Comparison of ENCODE assay signal across 23 cellular contexts in the genomic region with DNA sequence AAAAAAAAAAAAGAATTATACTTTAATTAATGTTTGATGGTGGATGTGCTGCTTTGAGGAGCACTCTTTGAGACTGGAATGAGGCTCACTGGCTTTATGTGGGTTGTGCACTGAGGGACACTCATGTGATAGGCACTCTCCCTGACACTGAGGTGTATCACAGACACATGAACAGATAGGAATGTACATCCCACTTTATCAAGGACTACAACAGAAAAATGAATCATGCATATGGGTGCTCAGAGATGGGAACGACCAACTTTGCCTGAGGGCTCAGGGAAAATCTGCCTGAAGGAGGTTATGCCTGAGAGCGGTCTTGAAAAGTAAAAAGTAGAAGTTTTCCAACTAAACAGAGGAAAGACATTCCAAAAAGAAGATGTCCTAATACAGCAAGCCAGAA.
A peak's percentile ranks its signal among the peaks of the same experiment; 100 is the strongest.
DNase-seq lines count a peak whose midpoint lies in the region; TF ChIP-seq lines count a peak whose summit lies in the region.
"Had no signal": no experiment of that assay in that cellular context is flagged by ENCODE, and none has a peak within 500 bp of the region (broad histone marks: within the 10 kb centered on the region; RNA-seq: fewer than 3 reads in every experiment).

No MANE protein-coding gene starts in this region.

- in situ Hi-C loops in mammary epithelial cell (cut with MboI; ENCODE audit: low sequenced_read_pairs in 2 of 2): no loop called here

- no peak overlapping the region for H3K4me3 Mint-ChIP-seq in endothelial cell (ENCODE audit: unreplicated experiment)
- H3K4me3 Mint-ChIP-seq: WTC11 had no signal

- DNase-seq in mammary epithelial cell: peak; percentile 12
- DNase-seq in breast epithelium (ENCODE audit: low spot score in 2 of 2): no peak
- peak; percentile 7 to 37 for DNase-seq in SJSA1 (ENCODE audit: low read depth in 1 of 2, low spot score in 2 of 2)
- peak; percentile 57 for DNase-seq in glomerular visceral epithelial cell (ENCODE audit: extremely low spot score)
- DNase-seq in mucosa of gallbladder (ENCODE audit: low spot score): no peak
- no peak for DNase-seq in occipital lobe (lab: John Stamatoyannopoulos, UW)
- DNase-seq in activated T-cell treated with anti-CD3 and anti-CD28 coated beads, Interleukin-2, amount 50 U/mL, for 1 hour: no peak
- no peak for DNase-seq in endothelial cell (ENCODE audit: low spot score)
- DNase-seq: 8988T; activated CD8-positive, alpha-beta memory T cell treated with anti-CD3 and anti-CD28 coated beads, Interleukin-2, amount 50 U/mL, for 4 hours; amygdala; BE2C; central memory CD4-positive, alpha-beta T cell; DMS79; hippocampal formation; NCI-H1092 treated with DMSO at 0.1 percent for 48 hours; NCI-H2029 treated with DMSO at 0.1 percent for 48 hours; nucleus accumbens; stomach had no signal

- no peak overlapping the region for H3K27ac Mint-ChIP-seq in endothelial cell (ENCODE audit: unreplicated experiment)
- H3K27ac Mint-ChIP-seq: WTC11 had no signal

- dilution Hi-C loops in mammary epithelial cell (cut with HindIII; ENCODE audit: low sequenced_read_pairs): no loop called here

- H3K27me3 Mint-ChIP-seq in endothelial cell (ENCODE audit: unreplicated experiment): no peaks in the 10 kb centered on the region

- H3K9me3 ChIP-seq in mammary epithelial cell (replicated peaks; ENCODE audit: insufficient read depth, low read length) (no peaks in the 10 kb centered on the region), breast epithelium (no peaks in the 10 kb centered on the region), SJSA1 (replicated peaks) (no peaks in the 10 kb centered on the region)
- H3K9me3 ChIP-seq: BE2C, right atrium auricular region, stomach, tibial nerve had no signal

- no peaks in the 10 kb centered on the region for H3K4me1 Mint-ChIP-seq in endothelial cell (ENCODE audit: unreplicated experiment)

- BruUV-seq in mammary epithelial cell (replicated peaks; lab: Mats Ljungman, UMichigan): no TSS peak

- TF ChIP-seq CTCF in mammary epithelial cell (conservative IDR thresholded peaks at IDR 0.05 in 1 of 2, IDR thresholded peaks at IDR 0.05 in 1 of 2; ENCODE audit: extremely low read depth in 1 of 2, insufficient read depth in 1 of 2, low read depth in 1 of 2, low read length in 2 of 2) (no peak), breast epithelium (IDR thresholded peaks at IDR 0.05) (no peak), endothelial cell (IDR thresholded peaks at IDR 0.05; ENCODE audit: unreplicated experiment) (no peak)

- 63% methylated on average over 2 of the region's 2 CpGs for WGBS in mammary epithelial cell (ENCODE audit: low coverage, missing lambda C conversion rate)

- no peaks in the 10 kb centered on the region for H3K4me1 ChIP-seq in mammary epithelial cell (ENCODE audit: insufficient read depth, low read length)
- H3K4me1 ChIP-seq in breast epithelium: no peaks in the 10 kb centered on the region
- peaks cover 23% of the 10 kb centered on the region for H3K4me1 ChIP-seq in SJSA1 (replicated peaks)
- H3K4me1 ChIP-seq: BE2C, right atrium auricular region had no signal

- no peaks in the 10 kb centered on the region for H3K36me3 Mint-ChIP-seq in endothelial cell (ENCODE audit: low read depth, unreplicated experiment)
- H3K36me3 Mint-ChIP-seq: WTC11 had no signal

- H3K4me3 ChIP-seq in mammary epithelial cell (replicated peaks in 1 of 3; ENCODE audit: insufficient read depth in 1 of 3, low read depth in 2 of 3, low read length in 3 of 3) (no peak overlapping the region), breast epithelium (no peak overlapping the region), SJSA1 (no peak overlapping the region)
- H3K4me3 ChIP-seq: lung, right atrium auricular region, stomach, tibial nerve had no signal

- no peak overlapping the region for H3K4me2 ChIP-seq in mammary epithelial cell (ENCODE audit: insufficient read depth, low read depth, low read length)

- H2AFZ ChIP-seq in mammary epithelial cell (ENCODE audit: low read depth, low read length): no peak overlapping the region

- intact Hi-C loops in mammary epithelial cell (cut with micrococcal nuclease): no loop called here
- intact Hi-C loops in breast epithelium (cut with DNase I; ENCODE audit: low total_unique reads): loop anchor here (10.0 kb wide), 2 partner anchors 1132 to 1258 kb away; no protein-coding TSS in a partner anchor

- no peak overlapping the region for H3K9ac ChIP-seq in mammary epithelial cell (ENCODE audit: insufficient read depth, low read length)

- no peaks in the 10 kb centered on the region for H4K20me1 ChIP-seq in mammary epithelial cell (ENCODE audit: insufficient read depth, low read length)

- H3K27me3 ChIP-seq in mammary epithelial cell (ENCODE audit: insufficient read depth, low read length): peaks cover 10% of the 10 kb centered on the region
- H3K27me3 ChIP-seq in breast epithelium: no peaks in the 10 kb centered on the region
- no peaks in the 10 kb centered on the region for H3K27me3 ChIP-seq in SJSA1 (replicated peaks)
- H3K27me3 ChIP-seq: BE2C, right atrium auricular region, stomach, tibial nerve had no signal

- no peaks in the 10 kb centered on the region for H3K36me3 ChIP-seq in mammary epithelial cell (ENCODE audit: insufficient read depth, low read length)
- H3K36me3 ChIP-seq in breast epithelium: no peaks in the 10 kb centered on the region
- H3K36me3 ChIP-seq in SJSA1: no peaks in the 10 kb centered on the region
- H3K36me3 ChIP-seq: BE2C, right atrium auricular region, stomach, tibial nerve had no signal

- CTCF ChIA-PET in mammary epithelial cell (lab: Charles Lee; ENCODE audit: low non-redundant PET): no interaction called here

- H3K27ac ChIP-seq in mammary epithelial cell (ENCODE audit: insufficient read depth, low read depth, low read length) (no peak overlapping the region), breast epithelium (no peak overlapping the region), SJSA1 (no peak overlapping the region; the same call in 1 of the 2 replicates)
- H3K27ac ChIP-seq: right atrium auricular region, stomach, tibial nerve had no signal

- TF ChIP-seq POLR2A in breast epithelium (IDR thresholded peaks at IDR 0.05): no peak

- no peaks in the 10 kb centered on the region for H3K79me2 ChIP-seq in mammary epithelial cell (ENCODE audit: insufficient read depth, low read length)

- no peaks in the 10 kb centered on the region for H3K9me3 Mint-ChIP-seq in endothelial cell (ENCODE audit: unreplicated experiment)
- H3K9me3 Mint-ChIP-seq: WTC11 had no signal

Comparison
In these comparisons a context has a peak if more than half of its experiments do, and no peak if none do; other contexts are left out.
1. DNase-seq: peak in mammary epithelial cell (single experiment), SJSA1 (2 of 2) and glomerular visceral epithelial cell (single experiment); none in breast epithelium (0 of 2), mucosa of gallbladder (single experiment), occipital lobe (single experiment), activated T-cell treated with anti-CD3 and anti-CD28 coated beads, Interleukin-2, amount 50 U/mL, for 1 hour (single experiment) and endothelial cell (single experiment).